Comparison of ENCODE assay signal across 8 cellular contexts in genomic region chr22:17172172-17172833, GRCh38. TPM values are rescaled to one million over a fixed set of nuclear protein-coding genes. Genes with fewer than 3 reads are reported as not detected.
DNase-seq lines count a peak whose midpoint lies in the region; ATAC-seq and TF ChIP-seq lines count a peak whose summit lies in the region.

No MANE protein-coding gene starts in this region.

- ATAC-seq in activated naive CD4-positive, alpha-beta T cell treated with anti-CD3 and anti-CD28 coated beads, Interleukin-2, amount 50 U/mL, for 72 hours = no peak

- H4K20me1 ChIP-seq in hepatocyte (ENCODE audit: insufficient read depth, poor library complexity, severe bottlenecking) = no peaks in the 10 kb centered on the region

- H3K4me3 Mint-ChIP-seq in HFFc6 = peak overlapping the region; percentile 56; the same call in 1 of the 2 replicates

- no peaks in the 10 kb centered on the region for H3K9me3 Mint-ChIP-seq in HFFc6
- H3K9me3 Mint-ChIP-seq in activated naive CD4-positive, alpha-beta T cell treated with anti-CD3 and anti-CD28 coated beads, Interleukin-2, amount 50 U/mL, for 72 hours = no peaks in the 10 kb centered on the region

- H2AFZ ChIP-seq in hepatocyte = peak overlapping the region; percentile 98

- no peaks in the 10 kb centered on the region for H3K36me3 ChIP-seq in hepatocyte (replicated peaks; ENCODE audit: insufficient read depth, low read depth)
- no peaks in the 10 kb centered on the region for H3K36me3 ChIP-seq in skeletal muscle satellite cell (ENCODE audit: insufficient read depth, low read length)

- H3K4me1 ChIP-seq in hepatocyte (ENCODE audit: insufficient read depth) (peaks cover 4% of the 10 kb centered on the region), skeletal muscle satellite cell (ENCODE audit: control insufficient read depth, insufficient read depth, low read length) (peaks cover 11% of the 10 kb centered on the region)

- peak overlapping the region; percentile 76 for H3K4me2 ChIP-seq in hepatocyte
- peak overlapping the region; percentile 96 for H3K4me2 ChIP-seq in skeletal muscle satellite cell (ENCODE audit: low read length)

- peaks cover 7% of the 10 kb centered on the region for H3K27me3 Mint-ChIP-seq in HFFc6 (ENCODE audit: insufficient read depth)

- H3K79me2 ChIP-seq in hepatocyte = no peaks in the 10 kb centered on the region

- peak overlapping the region; percentile 29; the same call in 1 of the 2 replicates for H3K27ac Mint-ChIP-seq in HFFc6
- peak overlapping the region; percentile 36 to 77 for H3K27ac Mint-ChIP-seq in activated naive CD4-positive, alpha-beta T cell treated with anti-CD3 and anti-CD28 coated beads, Interleukin-2, amount 50 U/mL, for 72 hours

- H3K4me1 Mint-ChIP-seq in HFFc6 (ENCODE audit: low read depth) = peaks cover 6% of the 10 kb centered on the region

- TF ChIP-seq CTCF in HFFc6 (IDR thresholded peaks at IDR 0.05) (no peak), hepatocyte (IDR thresholded peaks at IDR 0.05; ENCODE audit: poor library complexity) (no peak)

- H3K27me3 ChIP-seq in hepatocyte (no peaks in the 10 kb centered on the region), skeletal muscle satellite cell (ENCODE audit: control insufficient read depth, insufficient read depth, low read length) (peaks cover 5% of the 10 kb centered on the region)

- peak overlapping the region; percentile 86 for H3K9ac ChIP-seq in skeletal muscle satellite cell (ENCODE audit: low read depth, low read length)

- peak overlapping the region; percentile 93 for H3K27ac ChIP-seq in hepatocyte

- 65% methylated on average over 17 of the region's 17 CpGs for WGBS in hepatocyte (ENCODE audit: low lambda C conversion rate, missing lambda C conversion rate)

- H3K36me3 Mint-ChIP-seq in HFFc6 (ENCODE audit: low read depth) = no peaks in the 10 kb centered on the region
- H3K36me3 Mint-ChIP-seq in activated naive CD4-positive, alpha-beta T cell treated with anti-CD3 and anti-CD28 coated beads, Interleukin-2, amount 50 U/mL, for 72 hours = no peaks in the 10 kb centered on the region

- no peaks in the 10 kb centered on the region for H3K9me2 ChIP-seq in hepatocyte (replicated peaks; ENCODE audit: insufficient read depth)

- DNase-seq in HFFc6 (no peak), hepatocyte (ENCODE audit: low spot score) (peak; percentile 26), NCI-H2171 treated with DMSO at 0.1 percent for 48 hours (lab: John Stamatoyannopoulos, UW) (no peak), DMS79 treated with DMSO at 0.1 percent for 48 hours (lab: John Stamatoyannopoulos, UW) (no peak), dedifferentiated amniotic fluid mesenchymal stem cell (ENCODE audit: extremely low spot score) (no peak), NCI-H1694 (lab: John Stamatoyannopoulos, UW) (no peak)
- DNase-seq in activated naive CD4-positive, alpha-beta T cell treated with anti-CD3 and anti-CD28 coated beads, Interleukin-2, amount 50 U/mL, for 72 hours (ENCODE audit: low spot score in 2 of 2) = no peak

- H3K4me3 ChIP-seq in hepatocyte (peak overlapping the region; percentile 86), skeletal muscle satellite cell (ENCODE audit: low read length) (peak overlapping the region; percentile 81)

- H3K9me3 ChIP-seq in hepatocyte (ENCODE audit: low read depth) (no peaks in the 10 kb centered on the region), skeletal muscle satellite cell (replicated peaks; ENCODE audit: low read length) (no peaks in the 10 kb centered on the region)

RNA-seq across cellular contexts. Expression of gene HDHD5, which starts 13.2 kb away (rescaled TPM):
- total RNA-seq in HFFc6 (2021; fragmentation: NEBNext Ultra II Directional; extraction: Animal tissue kit (Norgen Biotek cat#: 25700)) = 10 to 100 TPM; 15.3 to 23.5 (median 16.8) TPM
- 10 to 100 TPM; 22.0 to 71.3 TPM for total RNA-seq in activated naive CD4-positive, alpha-beta T cell treated with anti-CD3 and anti-CD28 coated beads, Interleukin-2, amount 50 U/mL, for 72 hours
- 25.9 and 32.9 TPM in 2 replicates for total RNA-seq in hepatocyte
- 46.4 and 53.2 TPM in 2 replicates for polyA plus RNA-seq in hepatocyte
- total RNA-seq in skeletal muscle satellite cell (2012; rRNA removed) = 37.8 and 67.9 TPM in 2 replicates

RNA-seq across cellular contexts. Expression of gene ADA2, which starts 46.9 kb away (rescaled TPM):
- under 1 TPM; 0.19 to 0.73 (median 0.38) TPM for total RNA-seq in HFFc6 (2021; fragmentation: NEBNext Ultra II Directional; extraction: Animal tissue kit (Norgen Biotek cat#: 25700))
- 1 to 10 TPM; 2.4 to 5.6 TPM for total RNA-seq in activated naive CD4-positive, alpha-beta T cell treated with anti-CD3 and anti-CD28 coated beads, Interleukin-2, amount 50 U/mL, for 72 hours
- total RNA-seq in hepatocyte = 12.1 and 17.5 TPM in 2 replicates
- 13.8 and 14.1 TPM in 2 replicates for polyA plus RNA-seq in hepatocyte
- total RNA-seq in skeletal muscle satellite cell (2012; rRNA removed) = 0.76 and 6.3 TPM in 2 replicates

RNA-seq across cellular contexts. Expression of gene TMEM121B, which starts 51.1 kb away (rescaled TPM):
- under 1 TPM; 0.05 to 0.11 (median 0.07) TPM for total RNA-seq in HFFc6 (2021; fragmentation: NEBNext Ultra II Directional; extraction: Animal tissue kit (Norgen Biotek cat#: 25700))
- under 1 TPM; 0.05 to 0.10 TPM for total RNA-seq in activated naive CD4-positive, alpha-beta T cell treated with anti-CD3 and anti-CD28 coated beads, Interleukin-2, amount 50 U/mL, for 72 hours
- 0.50 and 0.76 TPM in 2 replicates for total RNA-seq in hepatocyte
- 0.30 TPM in 1 of 2 replicates, not detected in the other for polyA plus RNA-seq in hepatocyte
- total RNA-seq in skeletal muscle satellite cell (2012; rRNA removed) = 0.22 and 0.25 TPM in 2 replicates
